ENCODE assay signal across 12 cellular contexts in genomic region chr15:38672814-38673292, GRCh38.
DNase-seq lines count a peak whose midpoint lies in the region; ATAC-seq and TF ChIP-seq lines count a peak whose summit lies in the region.
"Had no signal": no experiment of that assay in that cellular context is flagged by ENCODE, and none has a peak within 500 bp of the region (broad histone marks: within the 10 kb centered on the region; RNA-seq: fewer than 3 reads in every experiment).

No MANE protein-coding gene starts in this region.

- 63 to 69% (median 66%) methylated on average over 9 of the region's 9 CpGs for WGBS in stomach, 5 donors

- H3F3A ChIP-seq in PC-3 (ENCODE audit: low read length, unreplicated experiment): no peaks in the 10 kb centered on the region

- TF ChIP-seq CTCF in PC-3 (conservative IDR thresholded peaks at IDR 0.05; ENCODE audit: low read depth, low read length): no peak
- no peak for TF ChIP-seq CTCF in stomach (IDR thresholded peaks at IDR 0.05)

- H3K4me2 ChIP-seq in PC-3 (ENCODE audit: low read length): no peak overlapping the region
- H3K4me2 ChIP-seq: BLaER1, SK-N-SH had no signal

- no peaks in the 10 kb centered on the region for H3K27me3 ChIP-seq in CD4-positive, CD25-positive, alpha-beta regulatory T cell (ENCODE audit: control insufficient read depth, insufficient read depth, low read length)
- H3K27me3 ChIP-seq in PC-3 (ENCODE audit: low read length) (peaks cover 46% of the 10 kb centered on the region), stomach (peaks cover 0 to 10% (median 0%) of the 10 kb centered on the region in 3 donors)
- H3K27me3 ChIP-seq: BLaER1 had no signal

- H3K4me1 Mint-ChIP-seq in CD4-positive, CD25-positive, alpha-beta regulatory T cell: peaks cover 34 to 82% (median 59%) of the 10 kb centered on the region in 4 donors
- H3K4me1 Mint-ChIP-seq in activated CD4-positive, alpha-beta memory T cell treated with anti-CD3 and anti-CD28 coated beads, Interleukin-2, amount 10 ng/mL, durations not matched to agents 7 days and 5 days: peaks cover 77% of the 10 kb centered on the region
- H3K4me1 Mint-ChIP-seq: nephron had no signal

- BruUV-seq in PC-3 (replicated peaks; lab: Mats Ljungman, UMichigan): no TSS peak

- H3K4me1 ChIP-seq in CD4-positive, CD25-positive, alpha-beta regulatory T cell (ENCODE audit: control insufficient read depth, insufficient read depth, low read length, poor library complexity, severe bottlenecking): peaks cover 66% of the 10 kb centered on the region
- H3K4me1 ChIP-seq in PC-3 (ENCODE audit: insufficient read depth, low read length): no peaks in the 10 kb centered on the region
- no peaks in the 10 kb centered on the region for H3K4me1 ChIP-seq in stomach

- no peaks in the 10 kb centered on the region for H4K20me1 ChIP-seq in PC-3 (ENCODE audit: low read length)
- H4K20me1 ChIP-seq: BLaER1 had no signal

- DNase-seq in CD4-positive, CD25-positive, alpha-beta regulatory T cell: peak in 1 of 3 donors; percentile 75
- no peak for DNase-seq in activated CD4-positive, alpha-beta memory T cell treated with anti-CD3 and anti-CD28 coated beads, Interleukin-2, amount 10 ng/mL, durations not matched to agents 7 days and 5 days
- DNase-seq in ureter (ENCODE audit: low spot score): no peak
- no peak for DNase-seq in PC-3
- no peak for DNase-seq in GOT3 (lab: John Stamatoyannopoulos, UW)
- DNase-seq in stomach: no peak
- DNase-seq: NCI-H2171, SK-N-SH had no signal

- no peaks in the 10 kb centered on the region for H3K9me2 ChIP-seq in PC-3 (replicated peaks; ENCODE audit: low read length)
- H3K9me2 ChIP-seq: SK-N-SH had no signal

- H2AFZ ChIP-seq in PC-3 (ENCODE audit: low read length): no peak overlapping the region

- CTCF ChIA-PET in activated CD4-positive, alpha-beta memory T cell treated with anti-CD3 and anti-CD28 coated beads, Interleukin-2, amount 10 ng/mL, durations not matched to agents 7 days and 5 days (lab: Charles Lee): interaction anchor here (1.1 to 11.7 kb wide), 7 partner anchors 13 to 111 kb away, joined by 3 to 139 read pairs (median 18); partner anchors contain the start of gene RASGRP1
- CTCF ChIA-PET in PC-3 (lab: Charles Lee): interaction anchor here (0.6 kb wide), 1 partner anchor 27 kb away, joined by 3 read pairs; no protein-coding TSS in a partner anchor

- peaks cover 0 to 5% (median 0%) of the 10 kb centered on the region in 7 donors for H3K9me3 Mint-ChIP-seq in CD4-positive, CD25-positive, alpha-beta regulatory T cell
- H3K9me3 Mint-ChIP-seq in activated CD4-positive, alpha-beta memory T cell treated with anti-CD3 and anti-CD28 coated beads, Interleukin-2, amount 10 ng/mL, durations not matched to agents 7 days and 5 days: no peaks in the 10 kb centered on the region
- H3K9me3 Mint-ChIP-seq: nephron had no signal

- no peak for TF ChIP-seq POLR2A in stomach (IDR thresholded peaks at IDR 0.05)

- no peak overlapping the region for H3K9ac ChIP-seq in PC-3 (ENCODE audit: low read length)
- H3K9ac ChIP-seq: BLaER1, SK-N-SH had no signal

- H3K79me2 ChIP-seq in PC-3 (ENCODE audit: low read length): no peaks in the 10 kb centered on the region

- peak overlapping the region; percentile 61 to 85 (median 80) for H3K4me3 Mint-ChIP-seq in CD4-positive, CD25-positive, alpha-beta regulatory T cell
- H3K4me3 Mint-ChIP-seq in activated CD4-positive, alpha-beta memory T cell treated with anti-CD3 and anti-CD28 coated beads, Interleukin-2, amount 10 ng/mL, durations not matched to agents 7 days and 5 days: peak overlapping the region; percentile 18
- H3K4me3 Mint-ChIP-seq: nephron had no signal

- no peaks in the 10 kb centered on the region for H3K36me3 Mint-ChIP-seq in CD4-positive, CD25-positive, alpha-beta regulatory T cell
- H3K36me3 Mint-ChIP-seq in activated CD4-positive, alpha-beta memory T cell treated with anti-CD3 and anti-CD28 coated beads, Interleukin-2, amount 10 ng/mL, durations not matched to agents 7 days and 5 days (ENCODE audit: low read depth): peaks cover 16% of the 10 kb centered on the region

- no peak for TF ChIP-seq EP300 in stomach (IDR thresholded peaks at IDR 0.05)

- no peaks in the 10 kb centered on the region for H3K36me3 ChIP-seq in CD4-positive, CD25-positive, alpha-beta regulatory T cell (ENCODE audit: control insufficient read depth, insufficient read depth, low read length)
- no peaks in the 10 kb centered on the region for H3K36me3 ChIP-seq in PC-3 (ENCODE audit: low read depth, low read length)
- no peaks in the 10 kb centered on the region for H3K36me3 ChIP-seq in stomach
- H3K36me3 ChIP-seq: BLaER1 had no signal

- H3K4me3 ChIP-seq in CD4-positive, CD25-positive, alpha-beta regulatory T cell (ENCODE audit: low read depth, low read length): peak overlapping the region; percentile 72
- no peak overlapping the region for H3K4me3 ChIP-seq in PC-3 (ENCODE audit: low read length)
- no peak overlapping the region for H3K4me3 ChIP-seq in stomach
- H3K4me3 ChIP-seq: BLaER1 had no signal

- ATAC-seq in CD4-positive, CD25-positive, alpha-beta regulatory T cell (ENCODE audit: low read depth in 2 of 2): peak; percentile 9
- peak; percentile 39 for ATAC-seq in GM19025 (IDR thresholded peaks at IDR 0.05; ENCODE audit: low read depth, unreplicated experiment)
- ATAC-seq in HG02884 (IDR thresholded peaks at IDR 0.05; ENCODE audit: unreplicated experiment): peak; percentile 27
- no peak for ATAC-seq in PC-3

- peak overlapping the region; percentile 96 for H3K27ac ChIP-seq in CD4-positive, CD25-positive, alpha-beta regulatory T cell (ENCODE audit: insufficient read depth, low read length, poor library complexity, severe bottlenecking)
- no peak overlapping the region for H3K27ac ChIP-seq in PC-3 (ENCODE audit: low read length)
- peak overlapping the region in 1 of 5 donors; percentile 6 for H3K27ac ChIP-seq in stomach
- H3K27ac ChIP-seq: BLaER1 had no signal

- no peaks in the 10 kb centered on the region for H3K27me3 Mint-ChIP-seq in CD4-positive, CD25-positive, alpha-beta regulatory T cell
- H3K27me3 Mint-ChIP-seq in activated CD4-positive, alpha-beta memory T cell treated with anti-CD3 and anti-CD28 coated beads, Interleukin-2, amount 10 ng/mL, durations not matched to agents 7 days and 5 days: no peaks in the 10 kb centered on the region

- POLR2A ChIA-PET in activated CD4-positive, alpha-beta memory T cell treated with anti-CD3 and anti-CD28 coated beads, Interleukin-2, amount 10 ng/mL, durations not matched to agents 7 days and 5 days (lab: Charles Lee): interaction anchor here (1.1 to 22.7 kb wide), 10 partner anchors 15 to 951 kb away, joined by 3 to 497 read pairs (median 32); partner anchors contain the start of gene RASGRP1
- POLR2A ChIA-PET in PC-3 (lab: Charles Lee; ENCODE audit: unreplicated experiment): no interaction called here

- peak overlapping the region; percentile 98 to 99 (median 99) for H3K27ac Mint-ChIP-seq in CD4-positive, CD25-positive, alpha-beta regulatory T cell
- H3K27ac Mint-ChIP-seq in activated CD4-positive, alpha-beta memory T cell treated with anti-CD3 and anti-CD28 coated beads, Interleukin-2, amount 10 ng/mL, durations not matched to agents 7 days and 5 days: peak overlapping the region; percentile 97
- H3K27ac Mint-ChIP-seq: nephron had no signal

- no peaks in the 10 kb centered on the region for H3K9me3 ChIP-seq in CD4-positive, CD25-positive, alpha-beta regulatory T cell (ENCODE audit: control insufficient read depth in 2 of 2, low read length in 2 of 2)
- H3K9me3 ChIP-seq in PC-3 (ENCODE audit: low read length) (no peaks in the 10 kb centered on the region), stomach (no peaks in the 10 kb centered on the region)
- H3K9me3 ChIP-seq: BLaER1, SK-N-SH had no signal

- intact Hi-C loops in PC-3 (cut with micrococcal nuclease): no loop called here
- intact Hi-C loops in stomach (cut with DNase I; ENCODE audit: low total_unique reads): no loop called here
